17 cellular contexts compared by ENCODE assay signal in the genomic region with DNA sequence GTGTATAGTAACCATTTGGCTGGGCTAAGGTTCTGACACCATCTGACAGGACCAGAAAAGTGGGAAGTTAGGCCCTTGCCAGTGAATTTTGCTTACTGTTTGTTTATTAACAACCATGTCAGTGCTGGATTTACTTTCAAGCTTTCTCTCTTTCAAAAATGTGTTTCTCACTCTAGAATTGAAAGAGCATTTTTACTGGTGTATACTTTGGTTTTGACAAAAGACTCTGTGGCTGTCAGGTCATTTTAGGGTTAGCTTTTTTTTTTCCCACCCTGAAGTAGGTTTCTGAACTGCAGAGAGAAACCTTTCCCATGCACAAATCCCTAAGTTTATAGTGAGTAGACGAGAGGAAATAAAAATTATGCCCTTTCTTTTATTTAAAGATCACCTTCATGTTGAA.
"Had no signal": no experiment of that assay in that cellular context is flagged by ENCODE, and none has a peak within 500 bp of the region (broad histone marks: within the 10 kb centered on the region; RNA-seq: fewer than 3 reads in every experiment).

No MANE protein-coding gene starts in this region.

- H3K36me3 Mint-ChIP-seq: activated CD4-positive, alpha-beta memory T cell treated with anti-CD3 and anti-CD28 coated beads for 36 hours; WTC11 had no signal

- H3K27me3 ChIP-seq: body of pancreas, right atrium auricular region, suprapubic skin, transverse colon, vagina had no signal

- H3K4me3 ChIP-seq: body of pancreas, right atrium auricular region, skin epidermis, suprapubic skin, vagina had no signal

- H3K9me3 Mint-ChIP-seq: activated CD4-positive, alpha-beta memory T cell treated with anti-CD3 and anti-CD28 coated beads for 36 hours; nephron; stimulated activated naive CD8-positive, alpha-beta T cell treated with anti-CD3 and anti-CD28 coated beads, Interleukin-15, amount 100 ng/mL, for 72 hours; WTC11 had no signal

- H3K36me3 ChIP-seq: right atrium auricular region, suprapubic skin, transverse colon, vagina had no signal

- DNase-seq: activated CD4-positive, alpha-beta memory T cell treated with anti-CD3 and anti-CD28 coated beads for 36 hours; activated CD4-positive, alpha-beta T cell treated with anti-CD3 and anti-CD28 coated beads for 36 hours; activated naive CD4-positive, alpha-beta T cell treated with Interleukin-2 at 50 U/mL for 16 hours; body of pancreas; dermis blood vessel endothelial cell; effector memory CD4-positive, alpha-beta T cell; mesenchymal stem cell; nucleus accumbens; stimulated activated naive CD8-positive, alpha-beta T cell treated with anti-CD3 and anti-CD28 coated beads, Interleukin-15, amount 100 ng/mL, for 72 hours; T-helper 2 cell; transverse colon had no signal

- H3K27me3 Mint-ChIP-seq: activated CD4-positive, alpha-beta memory T cell treated with anti-CD3 and anti-CD28 coated beads for 36 hours; stimulated activated naive CD8-positive, alpha-beta T cell treated with anti-CD3 and anti-CD28 coated beads, Interleukin-15, amount 100 ng/mL, for 72 hours had no signal

- H3K27ac Mint-ChIP-seq: activated CD4-positive, alpha-beta memory T cell treated with anti-CD3 and anti-CD28 coated beads for 36 hours; activated CD4-positive, alpha-beta T cell treated with anti-CD3 and anti-CD28 coated beads for 36 hours; stimulated activated naive CD8-positive, alpha-beta T cell treated with anti-CD3 and anti-CD28 coated beads, Interleukin-15, amount 100 ng/mL, for 72 hours; WTC11 had no signal

- ATAC-seq: activated CD4-positive, alpha-beta T cell treated with anti-CD3 and anti-CD28 coated beads for 36 hours; body of pancreas; stimulated activated naive CD8-positive, alpha-beta T cell treated with anti-CD3 and anti-CD28 coated beads, Interleukin-15, amount 100 ng/mL, for 72 hours; WTC11 had no signal

- H3K4me1 Mint-ChIP-seq: activated CD4-positive, alpha-beta T cell treated with anti-CD3 and anti-CD28 coated beads for 36 hours; stimulated activated naive CD8-positive, alpha-beta T cell treated with anti-CD3 and anti-CD28 coated beads, Interleukin-15, amount 100 ng/mL, for 72 hours had no signal

- H3K4me1 ChIP-seq: right atrium auricular region, suprapubic skin had no signal

- H3K4me3 Mint-ChIP-seq: activated CD4-positive, alpha-beta memory T cell treated with anti-CD3 and anti-CD28 coated beads for 36 hours; activated CD4-positive, alpha-beta T cell treated with anti-CD3 and anti-CD28 coated beads for 36 hours; stimulated activated naive CD8-positive, alpha-beta T cell treated with anti-CD3 and anti-CD28 coated beads, Interleukin-15, amount 100 ng/mL, for 72 hours; WTC11 had no signal

- H3K27ac ChIP-seq: right atrium auricular region, skin epidermis, suprapubic skin, vagina had no signal

- H3K9me3 ChIP-seq: body of pancreas, right atrium auricular region, suprapubic skin, transverse colon, vagina had no signal
